25 cellular contexts compared by ENCODE assay signal in genomic region chr2:9101763-9102425, GRCh38.
A peak's percentile ranks its signal among the peaks of the same experiment; 100 is the strongest.
DNase-seq lines count a peak whose midpoint lies in the region; ATAC-seq, FAIRE-seq and TF ChIP-seq lines count a peak whose summit lies in the region.
"Had no signal": no experiment of that assay in that cellular context is flagged by ENCODE, and none has a peak within 500 bp of the region (broad histone marks: within the 10 kb centered on the region; RNA-seq: fewer than 3 reads in every experiment).

No MANE protein-coding gene starts in this region.

- peaks cover 4% of the 10 kb centered on the region for H3K36me3 Mint-ChIP-seq in type B pancreatic cell
- H3K36me3 Mint-ChIP-seq in naive thymus-derived CD8-positive, alpha-beta T cell = no peaks in the 10 kb centered on the region

- H2BK20ac ChIP-seq in H1 (ENCODE audit: low read length) = no peak overlapping the region; the same call in 1 of the 2 replicates

- 67% methylated on average over 11 of the region's 11 CpGs for WGBS in HepG2 (ENCODE audit: low lambda C conversion rate)
- 81% methylated on average over 10 of the region's 11 CpGs for whole genome bisulfite sequencing in right lobe of liver (ENCODE audit: insufficient coverage, low coverage, low lambda C conversion rate, missing lambda C conversion rate)
- WGBS in H1 (ENCODE audit: extremely low coverage in 1 of 2, insufficient coverage in 1 of 2, insufficient read length in 1 of 2, insufficient replicate concordance in 2 of 2, low coverage in 1 of 2, low lambda C conversion rate in 2 of 2, missing lambda C conversion rate in 1 of 2), 2 experiments = 83% methylated on average over 11 of the region's 11 CpGs; no CpG with 5 or more reads in 1 of the 2 experiments
- WGBS in mesenchymal stem cell = 56% methylated on average over 8 of the region's 11 CpGs

- H2AFZ ChIP-seq in HepG2 (ENCODE audit: low read length) (no peak overlapping the region), H1 (ENCODE audit: low read length) (no peak overlapping the region), mesenchymal stem cell (ENCODE audit: low read depth, low read length) (no peak overlapping the region)
- H2AFZ ChIP-seq: GM23248 had no signal

- H3K4me3 Mint-ChIP-seq in type B pancreatic cell = peak overlapping the region; percentile 53
- no peak overlapping the region for H3K4me3 Mint-ChIP-seq in naive thymus-derived CD8-positive, alpha-beta T cell

- H3K4me2 ChIP-seq in HepG2 (ENCODE audit: low read depth, low read length) (no peak overlapping the region), H1 (ENCODE audit: insufficient read depth in 1 of 2, low read depth in 2 of 2, low read length in 2 of 2) (peak overlapping the region in 1 of 2 experiments; percentile 68; a peak in 1 of 4 replicates), mesenchymal stem cell (ENCODE audit: low read length, poor library complexity, severe bottlenecking) (no peak overlapping the region)

- TF ChIP-seq POLR2A in HepG2 (IDR thresholded peaks at IDR 0.05; ENCODE audit: insufficient read depth in 1 of 2, low read depth in 2 of 2, low read length in 2 of 2) (no peak), right lobe of liver (IDR thresholded peaks at IDR 0.05) (no peak), H1 (IDR thresholded peaks at IDR 0.05; ENCODE audit: control extremely low read depth in 1 of 2, low read depth in 2 of 2, low read length in 2 of 2) (no peak)

- no peak overlapping the region for H3K27ac ChIP-seq in HepG2 (ENCODE audit: extremely low read length, insufficient read depth, low read length)
- H3K27ac ChIP-seq in right lobe of liver = no peak overlapping the region
- no peak overlapping the region for H3K27ac ChIP-seq in H1 (ENCODE audit: low read depth, low read length)
- no peak overlapping the region for H3K27ac ChIP-seq in mesenchymal stem cell (ENCODE audit: low read length, poor library complexity, severe bottlenecking)
- H3K27ac ChIP-seq: GM23248, RWPE1, SK-N-MC had no signal

- H3K79me2 ChIP-seq in HepG2 (ENCODE audit: insufficient read depth, low read length) = no peaks in the 10 kb centered on the region
- no peaks in the 10 kb centered on the region for H3K79me2 ChIP-seq in H1 (ENCODE audit: control insufficient read depth in 1 of 2, insufficient read depth in 2 of 2, low read length in 2 of 2)

- H3K79me1 ChIP-seq in H1 (ENCODE audit: low read depth, low read length) (no peaks in the 10 kb centered on the region; the same call in 1 of the 2 replicates), mesenchymal stem cell (replicated peaks; ENCODE audit: low read length, poor library complexity, severe bottlenecking) (no peaks in the 10 kb centered on the region)

- H3K9me3 Mint-ChIP-seq in type B pancreatic cell = no peaks in the 10 kb centered on the region
- no peaks in the 10 kb centered on the region for H3K9me3 Mint-ChIP-seq in naive thymus-derived CD8-positive, alpha-beta T cell

- H3K23ac ChIP-seq in H1 (ENCODE audit: insufficient read length) (no peak overlapping the region), mesenchymal stem cell (ENCODE audit: low read length in 2 of 2) (no peak overlapping the region)

- FAIRE-seq in HepG2 (lab: Jason Lieb, UNC) (no peak), H1 (lab: Jason Lieb, UNC) (no peak)

- no peak overlapping the region for H3K56ac ChIP-seq in H1 (replicated peaks; ENCODE audit: insufficient read length, low read depth, low read length)

- H4K5ac ChIP-seq in H1 (ENCODE audit: insufficient read length, low read depth, low read length) = no peak overlapping the region

- in situ Hi-C loops in HepG2 (cut with HindIII; ENCODE audit: extremely low pct_ligation_motif_present, low pct_unique_long_range_greater_than_20kb) = no loop called here

- H3K4me1 ChIP-seq in HepG2 (ENCODE audit: insufficient read depth, low read length) = peaks cover 32% of the 10 kb centered on the region
- H3K4me1 ChIP-seq in right lobe of liver = no peaks in the 10 kb centered on the region
- H3K4me1 ChIP-seq in H1 (replicated peaks in 1 of 4; ENCODE audit: control insufficient read depth in 3 of 4, insufficient read depth in 4 of 4, low read length in 3 of 4) = peaks cover 0 to 18% (median 11%) of the 10 kb centered on the region in 4 experiments; a peak in 6 of 7 replicates
- H3K4me1 ChIP-seq in mesenchymal stem cell (ENCODE audit: control insufficient read depth, insufficient read depth, low read depth, low read length) = peaks cover 29% of the 10 kb centered on the region
- H3K4me1 ChIP-seq: BE2C had no signal

- H3K4ac ChIP-seq in H1 (replicated peaks; ENCODE audit: insufficient read length, low read depth, low read length) (no peak overlapping the region), mesenchymal stem cell (ENCODE audit: low read depth in 1 of 2, low read length in 2 of 2) (no peak overlapping the region)

- H3K36me3 ChIP-seq in HepG2 (replicated peaks in 1 of 2; ENCODE audit: control insufficient read depth in 1 of 2, insufficient read depth in 2 of 2, low read length in 2 of 2) (no peaks in the 10 kb centered on the region), right lobe of liver (no peaks in the 10 kb centered on the region), H1 (ENCODE audit: control insufficient read depth in 2 of 4, insufficient read depth in 4 of 4, low read length in 3 of 4) (no peaks in the 10 kb centered on the region), mesenchymal stem cell (ENCODE audit: control insufficient read depth in 1 of 2, insufficient read depth in 2 of 2, low read depth in 1 of 2, low read length in 2 of 2) (no peaks in the 10 kb centered on the region)
- H3K36me3 ChIP-seq: BE2C had no signal

- no peak overlapping the region for H3K4me3 ChIP-seq in HepG2 (replicated peaks in 1 of 3; ENCODE audit: insufficient read depth in 1 of 3, low read depth in 2 of 3, low read length in 3 of 3)
- H3K4me3 ChIP-seq in right lobe of liver = no peak overlapping the region
- H3K4me3 ChIP-seq in H1 (ENCODE audit: extremely low read depth in 1 of 4, insufficient read depth in 2 of 4, low read depth in 3 of 4, low read length in 4 of 4) = no peak overlapping the region
- no peak overlapping the region for H3K4me3 ChIP-seq in mesenchymal stem cell (ENCODE audit: insufficient read depth in 1 of 2, low read depth in 1 of 2, low read length in 2 of 2)
- H3K4me3 ChIP-seq: GM23248, SK-N-MC had no signal

- intact Hi-C loops in HepG2 (cut with micrococcal nuclease; ENCODE audit: unreplicated experiment) = no loop called here
- intact Hi-C loops in right lobe of liver (cut with DNase I) = no loop called here

- H2BK5ac ChIP-seq in H1 (ENCODE audit: low read depth, low read length) (no peak overlapping the region), mesenchymal stem cell (ENCODE audit: low read depth, low read length, poor library complexity, severe bottlenecking) (no peak overlapping the region)

- peaks cover 4 to 60% of the 10 kb centered on the region in 2 experiments for H3K27me3 ChIP-seq in HepG2 (ENCODE audit: control insufficient read depth in 1 of 2, insufficient read depth in 2 of 2, low read length in 2 of 2)
- H3K27me3 ChIP-seq in right lobe of liver = no peaks in the 10 kb centered on the region
- peaks cover 0 to 20% (median 13%) of the 10 kb centered on the region in 4 experiments; a peak in 5 of 7 replicates for H3K27me3 ChIP-seq in H1 (replicated peaks in 1 of 4; ENCODE audit: control insufficient read depth in 3 of 4, extremely low read depth in 1 of 4, insufficient read depth in 3 of 4, low read length in 3 of 4)
- no peaks in the 10 kb centered on the region for H3K27me3 ChIP-seq in mesenchymal stem cell (ENCODE audit: control insufficient read depth in 1 of 2, insufficient read depth in 1 of 2, low read length in 2 of 2)
- H3K27me3 ChIP-seq: BE2C had no signal

- H3K9ac ChIP-seq in HepG2 (ENCODE audit: insufficient read depth, low read depth, low read length) (no peak overlapping the region), H1 (replicated peaks in 1 of 4; ENCODE audit: extremely low read depth in 1 of 4, low read depth in 3 of 4, low read length in 3 of 4) (no peak overlapping the region), mesenchymal stem cell (ENCODE audit: low read length) (no peak overlapping the region)
- H3K9ac ChIP-seq: GM23248 had no signal

- H3K27ac Mint-ChIP-seq in type B pancreatic cell = peak overlapping the region; percentile 97
- no peak overlapping the region for H3K27ac Mint-ChIP-seq in naive thymus-derived CD8-positive, alpha-beta T cell

- H4K20me1 ChIP-seq in HepG2 (ENCODE audit: insufficient read depth, low read length) (no peaks in the 10 kb centered on the region), H1 (replicated peaks in 1 of 2; ENCODE audit: control insufficient read depth in 1 of 2, insufficient read depth in 2 of 2, low read length in 2 of 2) (no peaks in the 10 kb centered on the region)

- TF ChIP-seq RAD21 in HepG2 (CRISPR knock-in tag; IDR thresholded peaks at IDR 0.05) = no peak
- TF ChIP-seq RAD21 in H1 (IDR thresholded peaks at IDR 0.05 in 1 of 2, conservative IDR thresholded peaks at IDR 0.05 in 1 of 2; ENCODE audit: low read depth in 2 of 2, low read length in 2 of 2) = no peak

- H2BK15ac ChIP-seq in H1 (ENCODE audit: low read length) (no peak overlapping the region), mesenchymal stem cell (ENCODE audit: low read depth, poor library complexity, severe bottlenecking) (no peak overlapping the region)

- no peak overlapping the region for H3K14ac ChIP-seq in H1 (ENCODE audit: insufficient read length)
- H3K14ac ChIP-seq in mesenchymal stem cell (ENCODE audit: low read length in 2 of 2) = no peak overlapping the region

- H2AK5ac ChIP-seq in H1 (ENCODE audit: low read depth, low read length) = no peak overlapping the region
- H2AK5ac ChIP-seq in mesenchymal stem cell (ENCODE audit: low read length, severe bottlenecking) = no peak overlapping the region

- BruUV-seq in HepG2 (replicated peaks; lab: Mats Ljungman, UMichigan) = no TSS peak

- TF ChIP-seq CTCF in HepG2 (CRISPR knock-in tag; IDR thresholded peaks at IDR 0.05) (no peak), right lobe of liver (IDR thresholded peaks at IDR 0.05) (no peak), H1 (IDR thresholded peaks at IDR 0.05; ENCODE audit: control extremely low read depth in 1 of 3, insufficient read depth in 1 of 3, low read depth in 1 of 3, low read length in 3 of 3) (no peak), type B pancreatic cell (conservative IDR thresholded peaks at IDR 0.05) (no peak), omental fat pad (IDR thresholded peaks at IDR 0.05) (no peak)

- H2BK12ac ChIP-seq in H1 (ENCODE audit: low read depth, low read length) (no peak overlapping the region), mesenchymal stem cell (ENCODE audit: low read length in 2 of 2) (peak overlapping the region in 1 of 2 experiments; percentile 20)

- ATAC-seq in HepG2 (no peak), right lobe of liver (no peak), omental fat pad (ENCODE audit: low FRiP score) (no peak)
- no peak for ATAC-seq in naive thymus-derived CD8-positive, alpha-beta T cell

- POLR2A ChIA-PET in HepG2 (lab: Yijun Ruan, JAX) (no interaction called here), H1 (lab: Charles Lee; ENCODE audit: partially characterized antibody) (interaction anchor here (1.4 kb wide), 1 partner anchor 21 kb away, joined by 3 read pairs; no protein-coding TSS in a partner anchor)
- POLR2A ChIA-PET in naive thymus-derived CD8-positive, alpha-beta T cell (lab: Charles Lee) = no interaction called here

- no peak overlapping the region for H3K18ac ChIP-seq in H1 (ENCODE audit: extremely low read depth, low read length)
- H3K18ac ChIP-seq in mesenchymal stem cell (ENCODE audit: low read depth in 1 of 2, low read length in 2 of 2) = peak overlapping the region in 1 of 2 experiments; percentile 25

- TF ChIP-seq EP300 in HepG2 (IDR thresholded peaks at IDR 0.05; ENCODE audit: low read depth in 2 of 2, low read length in 2 of 2) (no peak), HepG2 (CRISPR knock-in tag; IDR thresholded peaks at IDR 0.05; ENCODE audit: borderline replicate concordance) (no peak), H1 (IDR thresholded peaks at IDR 0.05; ENCODE audit: borderline replicate concordance in 1 of 2, low read depth in 2 of 2, low read length in 2 of 2) (no peak)

- H2BK120ac ChIP-seq in H1 (replicated peaks; ENCODE audit: low read depth, low read length) (no peak overlapping the region), mesenchymal stem cell (ENCODE audit: low read depth, low read length) (no peak overlapping the region)

- CTCF ChIA-PET in HepG2 (lab: Yijun Ruan, JAX; ENCODE audit: low intra/inter-chr PET ratio, low total read pairs) = no interaction called here
- CTCF ChIA-PET in H1 (lab: Charles Lee; ENCODE audit: partially characterized antibody) = interaction anchor here (1.1 to 2.2 kb wide), 3 partner anchors 16 to 212 kb away, joined by 4 to 6 read pairs (median 4); no protein-coding TSS in a partner anchor

- H4K91ac ChIP-seq in H1 (replicated peaks; ENCODE audit: insufficient read length, low read length) (no peak overlapping the region), mesenchymal stem cell (ENCODE audit: low read length) (peak overlapping the region; percentile 54)

- no peaks in the 10 kb centered on the region for H3K27me3 Mint-ChIP-seq in type B pancreatic cell
- H3K27me3 Mint-ChIP-seq in naive thymus-derived CD8-positive, alpha-beta T cell = peaks cover 0 to 13% (median 5%) of the 10 kb centered on the region in 5 donors

- no peak for DNase-seq in HepG2 (ENCODE audit: low spot score)
- no peak for DNase-seq in right lobe of liver
- DNase-seq in H1 (ENCODE audit: low read depth in 1 of 2, low spot score in 2 of 2) = no peak
- no peak for DNase-seq in mesenchymal stem cell
- DNase-seq in type B pancreatic cell (ENCODE audit: extremely low spot score, unreplicated experiment) = no peak
- no peak for DNase-seq in naive thymus-derived CD8-positive, alpha-beta T cell
- no peak for DNase-seq in SHP77 treated with DMSO at 0.1 percent for 48 hours (lab: John Stamatoyannopoulos, UW)
- no peak for DNase-seq in omental fat pad (ENCODE audit: low spot score)
- DNase-seq: ACHN; BE2C; GF-D8; GM23248; HCEC 1CT; Kasumi-1; NCI-H1092 treated with DMSO at 0.1 percent for 48 hours; NCI-H146; NCI-H1930; NCI-H2107; NCI-H446; NCI-H524 treated with DMSO at 0.1 percent for 48 hours; NCI-H82; NK-92 treated with Interleukin-12 subunit alpha and Interleukin-12 subunit beta, amount 100 ng/mL, for 24 hours; SHP77 had no signal

- H4K8ac ChIP-seq in H1 (ENCODE audit: extremely low read depth, insufficient read depth, low read length) (no peak overlapping the region), mesenchymal stem cell (ENCODE audit: low read length) (no peak overlapping the region)

- H3K4me1 Mint-ChIP-seq in type B pancreatic cell (ENCODE audit: unreplicated experiment) = peaks cover 49% of the 10 kb centered on the region
- H3K4me1 Mint-ChIP-seq in naive thymus-derived CD8-positive, alpha-beta T cell = peaks cover 0 to 21% (median 9%) of the 10 kb centered on the region in 4 donors

- no peaks in the 10 kb centered on the region for H3K9me3 ChIP-seq in HepG2 (ENCODE audit: low read length)
- H3K9me3 ChIP-seq in right lobe of liver = no peaks in the 10 kb centered on the region
- H3K9me3 ChIP-seq in H1 (ENCODE audit: insufficient read depth in 2 of 2, low read depth in 1 of 2, low read length in 1 of 2) = no peaks in the 10 kb centered on the region
- H3K9me3 ChIP-seq in mesenchymal stem cell (ENCODE audit: control insufficient read depth, low read length) = no peaks in the 10 kb centered on the region
- H3K9me3 ChIP-seq: BE2C had no signal

- H3K23me2 ChIP-seq in H1 (ENCODE audit: low read depth, low read length) = no peaks in the 10 kb centered on the region; the same call in 1 of the 2 replicates

Comparison
In these comparisons a context has a peak if more than half of its experiments do, and no peak if none do; other contexts are left out.
1. Of the 41 proteins assayed by ChIP-seq in both HepG2 and H1: peak only in HepG2: none; only in H1: KDM1A; in both: none; in neither: 40.